ENCODE assay signal across 1 cellular context in the genomic region with DNA sequence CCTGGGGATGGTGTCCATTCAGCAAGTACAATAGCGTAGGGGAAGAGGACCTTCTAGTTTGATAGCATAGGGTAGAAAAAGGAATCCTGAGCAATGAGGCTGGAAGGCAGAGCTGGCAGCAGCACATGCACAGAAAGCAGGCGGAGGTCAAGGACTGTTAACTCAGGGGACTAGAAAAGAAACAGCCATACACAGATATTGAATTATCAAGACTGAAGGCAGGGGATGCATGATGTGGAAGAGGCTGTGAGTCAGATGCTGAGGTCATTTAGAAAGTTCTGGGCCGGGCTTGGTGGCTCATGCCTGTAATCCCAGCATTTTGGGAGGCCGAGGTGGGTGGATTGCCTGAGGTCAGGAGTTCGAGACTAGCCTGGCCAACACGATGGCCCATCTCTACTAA.
A peak's percentile ranks its signal among the peaks of the same experiment; 100 is the strongest.
TF ChIP-seq lines count a peak whose summit lies in the region.

No MANE protein-coding gene starts in this region.

TF ChIP-seq in SK-N-SH, 30 proteins besides CTCF, POLR2A, EP300 and RAD21 (continued from another document):
- TF ChIP-seq, protein P1, sequence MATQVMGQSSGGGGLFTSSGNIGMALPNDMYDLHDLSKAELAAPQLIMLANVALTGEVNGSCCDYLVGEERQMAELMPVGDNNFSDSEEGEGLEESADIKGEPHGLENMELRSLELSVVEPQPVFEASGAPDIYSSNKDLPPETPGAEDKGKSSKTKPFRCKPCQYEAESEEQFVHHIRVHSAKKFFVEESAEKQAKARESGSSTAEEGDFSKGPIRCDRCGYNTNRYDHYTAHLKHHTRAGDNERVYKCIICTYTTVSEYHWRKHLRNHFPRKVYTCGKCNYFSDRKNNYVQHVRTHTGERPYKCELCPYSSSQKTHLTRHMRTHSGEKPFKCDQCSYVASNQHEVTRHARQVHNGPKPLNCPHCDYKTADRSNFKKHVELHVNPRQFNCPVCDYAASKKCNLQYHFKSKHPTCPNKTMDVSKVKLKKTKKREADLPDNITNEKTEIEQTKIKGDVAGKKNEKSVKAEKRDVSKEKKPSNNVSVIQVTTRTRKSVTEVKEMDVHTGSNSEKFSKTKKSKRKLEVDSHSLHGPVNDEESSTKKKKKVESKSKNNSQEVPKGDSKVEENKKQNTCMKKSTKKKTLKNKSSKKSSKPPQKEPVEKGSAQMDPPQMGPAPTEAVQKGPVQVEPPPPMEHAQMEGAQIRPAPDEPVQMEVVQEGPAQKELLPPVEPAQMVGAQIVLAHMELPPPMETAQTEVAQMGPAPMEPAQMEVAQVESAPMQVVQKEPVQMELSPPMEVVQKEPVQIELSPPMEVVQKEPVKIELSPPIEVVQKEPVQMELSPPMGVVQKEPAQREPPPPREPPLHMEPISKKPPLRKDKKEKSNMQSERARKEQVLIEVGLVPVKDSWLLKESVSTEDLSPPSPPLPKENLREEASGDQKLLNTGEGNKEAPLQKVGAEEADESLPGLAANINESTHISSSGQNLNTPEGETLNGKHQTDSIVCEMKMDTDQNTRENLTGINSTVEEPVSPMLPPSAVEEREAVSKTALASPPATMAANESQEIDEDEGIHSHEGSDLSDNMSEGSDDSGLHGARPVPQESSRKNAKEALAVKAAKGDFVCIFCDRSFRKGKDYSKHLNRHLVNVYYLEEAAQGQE (IDR thresholded peaks at IDR 0.05; ENCODE audit: low read depth, low read length) = 0 out of 2 replicates have a peak, but pooled peaks have one; percentile 22
- TF ChIP-seq, protein P2, sequence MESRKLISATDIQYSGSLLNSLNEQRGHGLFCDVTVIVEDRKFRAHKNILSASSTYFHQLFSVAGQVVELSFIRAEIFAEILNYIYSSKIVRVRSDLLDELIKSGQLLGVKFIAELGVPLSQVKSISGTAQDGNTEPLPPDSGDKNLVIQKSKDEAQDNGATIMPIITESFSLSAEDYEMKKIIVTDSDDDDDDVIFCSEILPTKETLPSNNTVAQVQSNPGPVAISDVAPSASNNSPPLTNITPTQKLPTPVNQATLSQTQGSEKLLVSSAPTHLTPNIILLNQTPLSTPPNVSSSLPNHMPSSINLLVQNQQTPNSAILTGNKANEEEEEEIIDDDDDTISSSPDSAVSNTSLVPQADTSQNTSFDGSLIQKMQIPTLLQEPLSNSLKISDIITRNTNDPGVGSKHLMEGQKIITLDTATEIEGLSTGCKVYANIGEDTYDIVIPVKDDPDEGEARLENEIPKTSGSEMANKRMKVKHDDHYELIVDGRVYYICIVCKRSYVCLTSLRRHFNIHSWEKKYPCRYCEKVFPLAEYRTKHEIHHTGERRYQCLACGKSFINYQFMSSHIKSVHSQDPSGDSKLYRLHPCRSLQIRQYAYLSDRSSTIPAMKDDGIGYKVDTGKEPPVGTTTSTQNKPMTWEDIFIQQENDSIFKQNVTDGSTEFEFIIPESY (IDR thresholded peaks at IDR 0.05; ENCODE audit: borderline replicate concordance, low read depth) = no peak
- TF ChIP-seq TCF12 (IDR thresholded peaks at IDR 0.05) = peak; percentile 87
- TF ChIP-seq MEF2A (IDR thresholded peaks at IDR 0.05; ENCODE audit: borderline replicate concordance, low read depth) = no peak
- no peak for TF ChIP-seq RFX5 (IDR thresholded peaks at IDR 0.05; ENCODE audit: low read length)
- peak; percentile 39; the same call in 1 of the 2 replicates for TF ChIP-seq POLR2AphosphoS5 (IDR thresholded peaks at IDR 0.05; ENCODE audit: low read depth, low read length)
- TF ChIP-seq GABPA (IDR thresholded peaks at IDR 0.05; ENCODE audit: low read depth) = no peak; the same call in 1 of the 2 replicates
- no peak for TF ChIP-seq ELF1 (IDR thresholded peaks at IDR 0.05)
- no peak for TF ChIP-seq FOXJ3 (CRISPR knock-in tag; IDR thresholded peaks at IDR 0.05)
- no peak for TF ChIP-seq CHD2 (IDR thresholded peaks at IDR 0.05; ENCODE audit: low read length, partially characterized antibody)
- no peak for TF ChIP-seq GATA2 (CRISPR knock-in tag; IDR thresholded peaks at IDR 0.05)
- no peak for TF ChIP-seq EZH2phosphoT487 (IDR thresholded peaks at IDR 0.05; ENCODE audit: borderline replicate concordance, low read depth)
